In the genomic region with DNA sequence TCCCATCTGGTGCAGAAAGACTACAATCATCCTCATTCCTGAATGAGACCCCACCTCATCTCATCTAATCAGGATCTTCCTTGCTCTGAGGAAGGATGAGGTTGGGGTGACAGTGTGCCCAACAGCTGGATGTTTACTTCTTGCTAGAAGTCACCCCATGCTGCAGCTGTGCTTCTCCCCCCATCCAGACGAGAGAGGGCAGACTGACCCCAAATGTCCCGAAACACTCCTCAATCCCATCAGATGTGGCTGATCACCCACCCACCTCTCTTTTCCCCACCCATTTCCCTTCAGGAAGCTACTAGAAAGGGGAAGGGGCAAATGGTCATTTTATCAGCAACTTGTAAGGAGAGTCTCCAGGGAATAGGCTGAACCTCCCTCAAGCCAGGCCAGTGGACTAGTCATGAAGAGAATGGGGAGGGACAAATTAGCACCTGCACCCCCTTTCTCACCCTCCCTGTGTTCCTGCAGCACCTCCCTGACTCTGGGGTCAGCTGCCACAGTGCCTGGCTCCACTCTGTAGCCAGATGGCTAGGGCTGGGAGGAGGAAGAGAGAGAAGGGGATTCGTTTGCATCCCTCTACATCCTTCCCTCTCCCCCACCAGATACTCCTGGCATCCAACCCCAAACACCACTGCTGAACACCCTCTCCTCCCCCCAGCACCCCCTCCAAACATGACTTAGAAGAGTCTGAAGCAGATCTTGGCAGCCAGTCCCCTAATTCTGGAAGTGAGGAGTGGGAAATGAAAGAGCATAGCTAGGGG, we compare ENCODE assay signal across 8 cellular contexts. TPM values are rescaled to one million over a fixed set of nuclear protein-coding genes. Genes with fewer than 3 reads are reported as not detected.
DNase-seq lines count a peak whose midpoint lies in the region; ATAC-seq and TF ChIP-seq lines count a peak whose summit lies in the region.

No MANE protein-coding gene starts in this region.

- TF ChIP-seq CTCF in neural crest cell (conservative IDR thresholded peaks at IDR 0.05) = no peak
- no peak for TF ChIP-seq CTCF in GM13977 (IDR thresholded peaks at IDR 0.05; ENCODE audit: extremely low read depth, insufficient read depth, missing control alignments)

- peaks cover 67% of the 10 kb centered on the region for H3K4me1 ChIP-seq in BLaER1

- H3K4me2 ChIP-seq in BLaER1 = peak overlapping the region; percentile 95

- no peaks in the 10 kb centered on the region for H3K27me3 Mint-ChIP-seq in neural crest cell (ENCODE audit: low read depth)

- peak overlapping the region; percentile 87 for H3K4me3 ChIP-seq in BLaER1

- no peak for ATAC-seq in HG03460 (IDR thresholded peaks at IDR 0.05; ENCODE audit: unreplicated experiment)

- in situ Hi-C loops in GM13977 (cut with MboI; ENCODE audit: low pct_unique_long_range_greater_than_20kb, low sequenced_read_pairs, unreplicated experiment) = no loop called here

- H3K9me3 ChIP-seq in BLaER1 = no peaks in the 10 kb centered on the region

- peak overlapping the region; percentile 87 for H3K9ac ChIP-seq in BLaER1

- peaks cover 89% of the 10 kb centered on the region for H3K4me1 Mint-ChIP-seq in neural crest cell

- peaks cover 61% of the 10 kb centered on the region for H4K20me1 ChIP-seq in BLaER1

- H3K27me3 ChIP-seq in BLaER1 = no peaks in the 10 kb centered on the region

- peaks cover 4% of the 10 kb centered on the region for H3K36me3 Mint-ChIP-seq in neural crest cell (ENCODE audit: low read depth)

- H3K27ac ChIP-seq in BLaER1 = peak overlapping the region; percentile 88

- H3K9me3 Mint-ChIP-seq in neural crest cell = no peaks in the 10 kb centered on the region

- peak overlapping the region; percentile 97 for H3K4me3 Mint-ChIP-seq in neural crest cell

- H3K27ac Mint-ChIP-seq in neural crest cell (ENCODE audit: unreplicated experiment) = peak overlapping the region; percentile 28

- peak; percentile 42 for DNase-seq in NCI-H69 (lab: John Stamatoyannopoulos, UW)
- DNase-seq in ecto neural progenitor cell (ENCODE audit: low spot score) = peak; percentile 56
- DNase-seq in neural crest cell (ENCODE audit: low read depth, low spot score) = no peak
- DNase-seq in GM13977 (ENCODE audit: low spot score) = no peak
- DNase-seq in OCI-M2 (lab: John Stamatoyannopoulos, UW; ENCODE audit: unreplicated experiment) = no peak
- DNase-seq in mucosa of gallbladder (ENCODE audit: low spot score) = no peak

- H3K36me3 ChIP-seq in BLaER1 = peaks cover 7% of the 10 kb centered on the region

RNA-seq across cellular contexts. Expression of gene BAZ2A, which starts 2.8 kb away (rescaled TPM):
- total RNA-seq in neural crest cell (116 and 122 TPM in 2 replicates), mucosa of gallbladder (99.3 TPM)

RNA-seq across cellular contexts. Expression of gene ATP5F1B, which starts 12.9 kb away (rescaled TPM):
- total RNA-seq in neural crest cell (626 and 651 TPM in 2 replicates), mucosa of gallbladder (558 TPM)

RNA-seq across cellular contexts. Expression of gene PTGES3, which starts 55.2 kb away (rescaled TPM):
- total RNA-seq in neural crest cell = 282 and 284 TPM in 2 replicates
- total RNA-seq in mucosa of gallbladder = 201 TPM

Comparison
In these comparisons a context has a peak if more than half of its experiments do, and no peak if none do; other contexts are left out.
1. DNase-seq: peak in NCI-H69 (single experiment) and ecto neural progenitor cell (single experiment); none in neural crest cell (single experiment), GM13977 (single experiment), OCI-M2 (single experiment) and mucosa of gallbladder (single experiment).